ENCODE assay signal across 11 cellular contexts in genomic region chr22:23997092-23997491, GRCh38. TPM values are rescaled to one million over a fixed set of nuclear protein-coding genes. Genes with fewer than 3 reads are reported as not detected.
"Had no signal": no experiment of that assay in that cellular context is flagged by ENCODE, and none has a peak within 500 bp of the region (broad histone marks: within the 10 kb centered on the region; RNA-seq: fewer than 3 reads in every experiment).

No MANE protein-coding gene starts in this region.

- H3K9me3 ChIP-seq: HAP-1 had no signal

- DNase-seq: GM23248, GOT3, H7, KBM-7 had no signal

- H3K4me3 ChIP-seq: GM23248, HAP-1 had no signal

- H3K27ac ChIP-seq: GM23248, HL-60, KMS-11 had no signal

- H3K9ac ChIP-seq: GM23248, KMS-11 had no signal

- H3K36me3 ChIP-seq: HAP-1 had no signal

- ATAC-seq: HCT116 had no signal

- H3K4me1 ChIP-seq: HAP-1 had no signal

RNA-seq across cellular contexts. Expression of gene GSTT4, which starts 8.2 kb away (rescaled TPM):
- total RNA-seq: GM23248, H4, H7, HT1080 had no signal
- polyA plus RNA-seq: GM23248, IgD-negative memory B cell had no signal

RNA-seq across cellular contexts. Expression of gene GSTT2, which starts 17.2 kb away (rescaled TPM):
- total RNA-seq: H7 had no signal
- polyA plus RNA-seq: IgD-negative memory B cell had no signal

RNA-seq across cellular contexts. Expression of gene DDTL, which starts 30.4 kb away (rescaled TPM):
- total RNA-seq: GM23248 had no signal
